ENCODE assay signal across 17 cellular contexts in the genomic region with DNA sequence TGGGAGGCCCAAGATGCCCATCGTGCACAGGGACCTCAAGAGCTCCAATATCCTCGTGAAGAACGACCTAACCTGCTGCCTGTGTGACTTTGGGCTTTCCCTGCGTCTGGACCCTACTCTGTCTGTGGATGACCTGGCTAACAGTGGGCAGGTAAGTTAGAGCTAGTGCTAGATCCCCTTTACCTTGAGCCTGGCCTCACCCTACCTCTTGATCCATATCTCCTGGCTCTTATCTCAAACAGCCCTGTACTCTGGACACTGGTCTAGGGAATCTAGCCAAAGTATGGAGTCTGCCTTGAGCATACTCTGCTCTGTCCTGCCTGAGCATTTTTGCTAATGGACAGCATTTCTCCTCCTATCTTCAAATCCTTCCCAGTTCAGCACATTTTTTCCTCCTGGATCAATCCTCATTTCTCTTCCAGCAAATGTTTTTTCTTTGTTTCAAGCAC.
DNase-seq lines count a peak whose midpoint lies in the region; ATAC-seq and TF ChIP-seq lines count a peak whose summit lies in the region.
"Had no signal": no experiment of that assay in that cellular context is flagged by ENCODE, and none has a peak within 500 bp of the region (broad histone marks: within the 10 kb centered on the region; RNA-seq: fewer than 3 reads in every experiment).

No MANE protein-coding gene starts in this region.

- H3K27me3 Mint-ChIP-seq in activated naive CD8-positive, alpha-beta T cell treated with anti-CD3 and anti-CD28 coated beads for 36 hours = no peaks in the 10 kb centered on the region

- H3K4me3 Mint-ChIP-seq in activated naive CD8-positive, alpha-beta T cell treated with anti-CD3 and anti-CD28 coated beads for 36 hours = no peak overlapping the region

- no peak for TF ChIP-seq CTCF in right atrium auricular region (IDR thresholded peaks at IDR 0.05)
- TF ChIP-seq CTCF in mucosa of descending colon (IDR thresholded peaks at IDR 0.05) = no peak
- TF ChIP-seq CTCF in upper lobe of right lung (IDR thresholded peaks at IDR 0.05) = no peak

- H3K9me3 Mint-ChIP-seq in activated naive CD8-positive, alpha-beta T cell treated with anti-CD3 and anti-CD28 coated beads for 36 hours = peaks cover 6% of the 10 kb centered on the region

- no peaks in the 10 kb centered on the region for H3K27me3 ChIP-seq in right atrium auricular region
- no peaks in the 10 kb centered on the region for H3K27me3 ChIP-seq in upper lobe of right lung
- H3K27me3 ChIP-seq: thyroid gland had no signal

- H3K9me3 ChIP-seq in right atrium auricular region = no peaks in the 10 kb centered on the region
- H3K9me3 ChIP-seq in mucosa of descending colon = no peaks in the 10 kb centered on the region
- no peaks in the 10 kb centered on the region for H3K9me3 ChIP-seq in upper lobe of right lung
- H3K9me3 ChIP-seq: thyroid gland had no signal

- H3K36me3 Mint-ChIP-seq in activated naive CD8-positive, alpha-beta T cell treated with anti-CD3 and anti-CD28 coated beads for 36 hours = peaks cover 92% of the 10 kb centered on the region

- ATAC-seq in Right ventricle myocardium superior (ENCODE audit: poor library complexity) (no peak), mucosa of descending colon (peak; percentile 36), upper lobe of right lung (peak; percentile 17)

- peak overlapping the region; percentile 6 to 60 for H3K27ac ChIP-seq in right atrium auricular region
- H3K27ac ChIP-seq in upper lobe of right lung = peak overlapping the region; percentile 20
- H3K27ac ChIP-seq: thyroid gland had no signal

- H3K4me1 Mint-ChIP-seq in activated naive CD8-positive, alpha-beta T cell treated with anti-CD3 and anti-CD28 coated beads for 36 hours = peaks cover 97% of the 10 kb centered on the region

- peaks cover 75% of the 10 kb centered on the region for H3K36me3 ChIP-seq in right atrium auricular region
- no peaks in the 10 kb centered on the region for H3K36me3 ChIP-seq in mucosa of descending colon (ENCODE audit: low read depth)
- H3K36me3 ChIP-seq in upper lobe of right lung = peaks cover 88% of the 10 kb centered on the region

- H3K4me1 ChIP-seq in right atrium auricular region = peaks cover 0 to 59% of the 10 kb centered on the region in 2 donors
- no peaks in the 10 kb centered on the region for H3K4me1 ChIP-seq in mucosa of descending colon (ENCODE audit: low read depth)
- peaks cover 49% of the 10 kb centered on the region for H3K4me1 ChIP-seq in upper lobe of right lung

- intact Hi-C loops in Right ventricle myocardium superior (cut with DNase I) = no loop called here
- intact Hi-C loops in mucosa of descending colon (cut with DNase I, micrococcal nuclease) = no loop called here
- intact Hi-C loops in upper lobe of right lung (cut with DNase I) = no loop called here

- no peak overlapping the region for H3K4me3 ChIP-seq in right atrium auricular region
- H3K4me3 ChIP-seq in mucosa of descending colon = no peak overlapping the region
- H3K4me3 ChIP-seq in upper lobe of right lung = no peak overlapping the region
- H3K4me3 ChIP-seq: smooth muscle cell, thyroid gland had no signal

- DNase-seq in right atrium auricular region (ENCODE audit: low spot score) (no peak), Right ventricle myocardium superior (no peak), mucosa of descending colon (no peak), upper lobe of right lung (no peak), NAMALWA (ENCODE audit: low spot score) (no peak), AG08395 (ENCODE audit: low spot score) (no peak)
- no peak for DNase-seq in activated naive CD8-positive, alpha-beta T cell treated with anti-CD3 and anti-CD28 coated beads for 36 hours
- no peak for DNase-seq in activated CD4-positive, CD25-positive, alpha-beta regulatory T cell (lab: John Stamatoyannopoulos, UW)
- DNase-seq: activated CD8-positive, alpha-beta memory T cell treated with anti-CD3 and anti-CD28 coated beads for 24 hours; AML-193; amniotic stem cell; cortex of kidney; NCI-H2107; occipital lobe; RPMI8226; thyroid gland had no signal

- H3K27ac Mint-ChIP-seq in activated naive CD8-positive, alpha-beta T cell treated with anti-CD3 and anti-CD28 coated beads for 36 hours = peak overlapping the region; percentile 92
